In genomic region chr15:99613481-99613880, GRCh38 we compare ENCODE assay signal across 1 cellular context.
TF ChIP-seq lines count a peak whose summit lies in the region.

No MANE protein-coding gene starts in this region.

TF ChIP-seq in GM12878, 131 proteins besides CTCF, POLR2A, EP300 and RAD21:
- TF ChIP-seq ATF2 (IDR thresholded peaks at IDR 0.05; ENCODE audit: low read length) (no peak), PKNOX1 (IDR thresholded peaks at IDR 0.05) (no peak), MEF2A (IDR thresholded peaks at IDR 0.05; ENCODE audit: insufficient read depth, low read depth, low read length) (no peak), MTA2 (IDR thresholded peaks at IDR 0.05; ENCODE audit: low read depth) (no peak), BCL11A (IDR thresholded peaks at IDR 0.05; ENCODE audit: low read depth, low read length) (no peak), SPI1 (IDR thresholded peaks at IDR 0.05; ENCODE audit: borderline replicate concordance, insufficient read depth, low read depth, low read length) (no peak), SP1 (IDR thresholded peaks at IDR 0.05; ENCODE audit: low read depth, low read length) (no peak), RBBP5 (conservative IDR thresholded peaks at IDR 0.05) (no peak), EZH2 (IDR thresholded peaks at IDR 0.05; ENCODE audit: borderline replicate concordance, control insufficient read depth, low read depth, low read length) (no peak)
- TF ChIP-seq, protein P1, sequence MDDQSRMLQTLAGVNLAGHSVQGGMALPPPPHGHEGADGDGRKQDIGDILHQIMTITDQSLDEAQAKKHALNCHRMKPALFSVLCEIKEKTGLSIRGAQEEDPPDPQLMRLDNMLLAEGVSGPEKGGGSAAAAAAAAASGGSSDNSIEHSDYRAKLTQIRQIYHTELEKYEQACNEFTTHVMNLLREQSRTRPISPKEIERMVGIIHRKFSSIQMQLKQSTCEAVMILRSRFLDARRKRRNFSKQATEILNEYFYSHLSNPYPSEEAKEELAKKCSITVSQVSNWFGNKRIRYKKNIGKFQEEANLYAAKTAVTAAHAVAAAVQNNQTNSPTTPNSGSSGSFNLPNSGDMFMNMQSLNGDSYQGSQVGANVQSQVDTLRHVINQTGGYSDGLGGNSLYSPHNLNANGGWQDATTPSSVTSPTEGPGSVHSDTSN (IDR thresholded peaks at IDR 0.05; ENCODE audit: insufficient replicate concordance, low read depth, low read length) = no peak
- TF ChIP-seq, protein P2, sequence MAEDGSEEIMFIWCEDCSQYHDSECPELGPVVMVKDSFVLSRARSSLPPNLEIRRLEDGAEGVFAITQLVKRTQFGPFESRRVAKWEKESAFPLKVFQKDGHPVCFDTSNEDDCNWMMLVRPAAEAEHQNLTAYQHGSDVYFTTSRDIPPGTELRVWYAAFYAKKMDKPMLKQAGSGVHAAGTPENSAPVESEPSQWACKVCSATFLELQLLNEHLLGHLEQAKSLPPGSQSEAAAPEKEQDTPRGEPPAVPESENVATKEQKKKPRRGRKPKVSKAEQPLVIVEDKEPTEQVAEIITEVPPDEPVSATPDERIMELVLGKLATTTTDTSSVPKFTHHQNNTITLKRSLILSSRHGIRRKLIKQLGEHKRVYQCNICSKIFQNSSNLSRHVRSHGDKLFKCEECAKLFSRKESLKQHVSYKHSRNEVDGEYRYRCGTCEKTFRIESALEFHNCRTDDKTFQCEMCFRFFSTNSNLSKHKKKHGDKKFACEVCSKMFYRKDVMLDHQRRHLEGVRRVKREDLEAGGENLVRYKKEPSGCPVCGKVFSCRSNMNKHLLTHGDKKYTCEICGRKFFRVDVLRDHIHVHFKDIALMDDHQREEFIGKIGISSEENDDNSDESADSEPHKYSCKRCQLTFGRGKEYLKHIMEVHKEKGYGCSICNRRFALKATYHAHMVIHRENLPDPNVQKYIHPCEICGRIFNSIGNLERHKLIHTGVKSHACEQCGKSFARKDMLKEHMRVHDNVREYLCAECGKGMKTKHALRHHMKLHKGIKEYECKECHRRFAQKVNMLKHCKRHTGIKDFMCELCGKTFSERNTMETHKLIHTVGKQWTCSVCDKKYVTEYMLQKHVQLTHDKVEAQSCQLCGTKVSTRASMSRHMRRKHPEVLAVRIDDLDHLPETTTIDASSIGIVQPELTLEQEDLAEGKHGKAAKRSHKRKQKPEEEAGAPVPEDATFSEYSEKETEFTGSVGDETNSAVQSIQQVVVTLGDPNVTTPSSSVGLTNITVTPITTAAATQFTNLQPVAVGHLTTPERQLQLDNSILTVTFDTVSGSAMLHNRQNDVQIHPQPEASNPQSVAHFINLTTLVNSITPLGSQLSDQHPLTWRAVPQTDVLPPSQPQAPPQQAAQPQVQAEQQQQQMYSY (CRISPR knock-in tag; IDR thresholded peaks at IDR 0.05) = no peak
